10 cellular contexts compared by ENCODE assay signal in the genomic region with DNA sequence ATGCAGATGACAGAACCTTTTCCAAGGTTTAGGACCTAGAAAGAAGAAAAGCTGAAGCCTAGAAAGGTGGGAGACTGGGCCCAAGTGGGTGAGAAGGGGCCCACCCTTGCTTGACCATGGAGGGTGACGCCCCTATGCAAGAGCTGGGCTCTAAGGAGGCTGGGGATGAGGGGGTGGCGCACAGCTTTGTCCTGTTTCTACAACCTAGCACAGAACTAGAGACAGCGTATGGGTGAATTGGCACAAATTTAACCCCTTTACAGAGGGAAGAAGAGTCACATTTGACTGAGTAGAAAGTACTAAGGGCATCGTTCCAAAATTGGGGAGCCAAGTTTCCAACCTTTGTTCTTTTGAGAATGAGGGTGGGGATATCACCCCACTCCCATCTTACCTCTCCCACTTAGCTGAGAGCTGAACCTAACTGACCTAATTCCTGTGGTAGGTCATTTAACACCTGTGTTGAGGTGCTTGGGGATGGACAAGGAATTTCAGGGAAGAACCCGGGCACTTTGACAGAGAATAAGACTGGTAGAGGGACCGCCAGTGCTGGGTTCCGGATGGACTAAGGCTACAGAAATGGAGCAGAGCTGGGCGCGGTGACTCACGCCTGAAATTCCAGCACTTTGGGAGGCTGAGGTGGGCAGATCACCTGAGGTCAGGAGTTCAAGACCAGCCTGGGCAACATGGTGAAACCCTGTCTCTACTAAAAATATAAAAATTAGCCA. TPM values are rescaled to one million over a fixed set of nuclear protein-coding genes. Genes with fewer than 3 reads are reported as not detected.
DNase-seq lines count a peak whose midpoint lies in the region; ATAC-seq, FAIRE-seq and TF ChIP-seq lines count a peak whose summit lies in the region.
"Had no signal": no experiment of that assay in that cellular context is flagged by ENCODE, and none has a peak within 500 bp of the region (broad histone marks: within the 10 kb centered on the region; RNA-seq: fewer than 3 reads in every experiment).

No MANE protein-coding gene starts in this region.

- peaks cover 0 to 54% (median 32%) of the 10 kb centered on the region in 3 donors for H3K36me3 Mint-ChIP-seq in naive thymus-derived CD8-positive, alpha-beta T cell

- FAIRE-seq in bronchial epithelial cell (lab: Jason Lieb, UNC) = no peak

- H3K4me3 ChIP-seq in bronchial epithelial cell (ENCODE audit: low read depth, low read length) = no peak overlapping the region
- no peak overlapping the region for H3K4me3 ChIP-seq in vagina

- H3K9me3 ChIP-seq in vagina = no peaks in the 10 kb centered on the region

- peak overlapping the region; percentile 65 for H3K27ac ChIP-seq in vagina

- H3K36me3 ChIP-seq in bronchial epithelial cell (ENCODE audit: control insufficient read depth, insufficient read depth, low read length) = peaks cover 23% of the 10 kb centered on the region
- peaks cover 15 to 36% of the 10 kb centered on the region in 2 donors for H3K36me3 ChIP-seq in vagina

- no peak for TF ChIP-seq POLR2A in vagina (IDR thresholded peaks at IDR 0.05)

- peaks cover 59% of the 10 kb centered on the region for H3K4me1 ChIP-seq in vagina

- ATAC-seq in naive thymus-derived CD8-positive, alpha-beta T cell = no peak
- no peak for ATAC-seq in HG03354 (IDR thresholded peaks at IDR 0.05; ENCODE audit: poor library complexity, severe bottlenecking, unreplicated experiment)
- no peak for ATAC-seq in HG03135 (IDR thresholded peaks at IDR 0.05; ENCODE audit: unreplicated experiment)

- H3K4me1 Mint-ChIP-seq in naive thymus-derived CD8-positive, alpha-beta T cell = peaks cover 30 to 59% (median 58%) of the 10 kb centered on the region in 4 donors

- H3K27me3 ChIP-seq in bronchial epithelial cell (ENCODE audit: control insufficient read depth, insufficient read depth, low read length) = no peaks in the 10 kb centered on the region
- H3K27me3 ChIP-seq in vagina = no peaks in the 10 kb centered on the region

- TF ChIP-seq CTCF in bronchial epithelial cell (IDR thresholded peaks at IDR 0.05; ENCODE audit: insufficient read depth, low read length, severe bottlenecking) = no peak
- no peak for TF ChIP-seq CTCF in vagina (IDR thresholded peaks at IDR 0.05)

- H3K27ac Mint-ChIP-seq in naive thymus-derived CD8-positive, alpha-beta T cell = peak overlapping the region; percentile 66 to 99 (median 84)

- peak overlapping the region in 3 of 10 donors; percentile 18 to 39 (median 18) for H3K4me3 Mint-ChIP-seq in naive thymus-derived CD8-positive, alpha-beta T cell

- H3K9me3 Mint-ChIP-seq in naive thymus-derived CD8-positive, alpha-beta T cell = no peaks in the 10 kb centered on the region

- POLR2A ChIA-PET in naive thymus-derived CD8-positive, alpha-beta T cell (lab: Charles Lee) = interaction anchor here (0.6 to 9.2 kb wide), 4 partner anchors 31 to 276 kb away, joined by 3 to 245 read pairs (median 3); partner anchors contain the start of gene PSMA6

- H3K27me3 Mint-ChIP-seq in naive thymus-derived CD8-positive, alpha-beta T cell = no peaks in the 10 kb centered on the region

- DNase-seq in stimulated activated CD4-positive, alpha-beta T cell treated with anti-CD3 and anti-CD28 coated beads, Interleukin-15, amount 100 ng/mL, for 24 hours = peak; percentile 44
- DNase-seq in stimulated activated CD4-positive, alpha-beta T cell treated with anti-CD3 and anti-CD28 coated beads, Interleukin-2, amount 100 ng/mL, for 48 hours = no peak
- DNase-seq in bronchial epithelial cell (ENCODE audit: low read depth) (peak; percentile 39), vagina (ENCODE audit: extremely low spot score in 2 of 2) (no peak), NCI-H187 (lab: John Stamatoyannopoulos, UW) (no peak)
- peak in 1 of 10 donors; percentile 18 for DNase-seq in naive thymus-derived CD8-positive, alpha-beta T cell
- DNase-seq: COR-L47, OCI-M1 had no signal

- intact Hi-C loops in vagina (cut with DNase I) = no loop called here

RNA-seq across cellular contexts. Expression of gene NFKBIA, which starts 5.3 kb away (rescaled TPM):
- 60.6 and 73.7 TPM in 2 replicates for total RNA-seq in bronchial epithelial cell
- 100 to 1,000 TPM; 199 to 214 TPM for total RNA-seq in naive thymus-derived CD8-positive, alpha-beta T cell
- polyA plus RNA-seq in naive thymus-derived CD8-positive, alpha-beta T cell = 100 to 1,000 TPM; 194 to 328 (median 198) TPM
- 1,179 TPM for total RNA-seq in vagina

Comparison
In these comparisons a context has a peak if more than half of its experiments do, and no peak if none do; other contexts are left out.
1. DNase-seq: peak in stimulated activated CD4-positive, alpha-beta T cell treated with anti-CD3 and anti-CD28 coated beads, Interleukin-15, amount 100 ng/mL, for 24 hours (single experiment) and bronchial epithelial cell (single experiment); none in stimulated activated CD4-positive, alpha-beta T cell treated with anti-CD3 and anti-CD28 coated beads, Interleukin-2, amount 100 ng/mL, for 48 hours (0 of 2), vagina (0 of 2) and NCI-H187 (0 of 2).